Comparison of ENCODE assay signal across 1 cellular context in genomic region chr2:170365003-170365402, GRCh38.
TF ChIP-seq lines count a peak whose summit lies in the region.

No MANE protein-coding gene starts in this region.

TF ChIP-seq in GM23338, 12 proteins besides CTCF, POLR2A, EP300 and RAD21 (continued from another document):
- TF ChIP-seq ETS1 (IDR thresholded peaks at IDR 0.05) (no peak), ZNF462 (CRISPR knock-in tag; IDR thresholded peaks at IDR 0.05) (no peak), REST (IDR thresholded peaks at IDR 0.05; ENCODE audit: unreplicated experiment) (no peak), NANOG (IDR thresholded peaks at IDR 0.05; ENCODE audit: borderline replicate concordance) (no peak), EZH2phosphoT487 (IDR thresholded peaks at IDR 0.05; ENCODE audit: unreplicated experiment) (no peak)
